Comparison of ENCODE assay signal across 1 cellular context in the genomic region with DNA sequence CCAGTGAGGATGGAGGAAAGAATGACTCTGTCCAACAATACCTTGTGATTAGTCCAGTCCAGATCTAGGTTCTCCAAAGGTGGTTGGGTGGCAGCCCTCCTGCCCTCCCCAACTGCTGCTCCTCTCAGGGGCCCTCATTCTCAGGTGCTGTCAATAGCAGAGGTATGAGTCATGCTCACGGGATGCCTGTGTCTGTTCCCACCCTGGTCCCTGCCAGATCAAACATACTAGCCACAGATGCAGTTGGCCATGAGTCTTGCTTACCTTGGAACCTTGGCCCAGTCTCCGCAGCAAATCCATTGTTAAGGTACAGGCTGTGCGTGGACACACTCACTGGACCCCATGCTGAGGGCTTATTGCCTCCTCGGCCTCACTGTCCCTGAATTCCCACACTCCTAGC.
TF ChIP-seq lines count a peak whose summit lies in the region.

No MANE protein-coding gene starts in this region.

TF ChIP-seq in Ishikawa, 13 proteins besides CTCF, POLR2A, EP300 and RAD21:
- TF ChIP-seq, protein P1, sequence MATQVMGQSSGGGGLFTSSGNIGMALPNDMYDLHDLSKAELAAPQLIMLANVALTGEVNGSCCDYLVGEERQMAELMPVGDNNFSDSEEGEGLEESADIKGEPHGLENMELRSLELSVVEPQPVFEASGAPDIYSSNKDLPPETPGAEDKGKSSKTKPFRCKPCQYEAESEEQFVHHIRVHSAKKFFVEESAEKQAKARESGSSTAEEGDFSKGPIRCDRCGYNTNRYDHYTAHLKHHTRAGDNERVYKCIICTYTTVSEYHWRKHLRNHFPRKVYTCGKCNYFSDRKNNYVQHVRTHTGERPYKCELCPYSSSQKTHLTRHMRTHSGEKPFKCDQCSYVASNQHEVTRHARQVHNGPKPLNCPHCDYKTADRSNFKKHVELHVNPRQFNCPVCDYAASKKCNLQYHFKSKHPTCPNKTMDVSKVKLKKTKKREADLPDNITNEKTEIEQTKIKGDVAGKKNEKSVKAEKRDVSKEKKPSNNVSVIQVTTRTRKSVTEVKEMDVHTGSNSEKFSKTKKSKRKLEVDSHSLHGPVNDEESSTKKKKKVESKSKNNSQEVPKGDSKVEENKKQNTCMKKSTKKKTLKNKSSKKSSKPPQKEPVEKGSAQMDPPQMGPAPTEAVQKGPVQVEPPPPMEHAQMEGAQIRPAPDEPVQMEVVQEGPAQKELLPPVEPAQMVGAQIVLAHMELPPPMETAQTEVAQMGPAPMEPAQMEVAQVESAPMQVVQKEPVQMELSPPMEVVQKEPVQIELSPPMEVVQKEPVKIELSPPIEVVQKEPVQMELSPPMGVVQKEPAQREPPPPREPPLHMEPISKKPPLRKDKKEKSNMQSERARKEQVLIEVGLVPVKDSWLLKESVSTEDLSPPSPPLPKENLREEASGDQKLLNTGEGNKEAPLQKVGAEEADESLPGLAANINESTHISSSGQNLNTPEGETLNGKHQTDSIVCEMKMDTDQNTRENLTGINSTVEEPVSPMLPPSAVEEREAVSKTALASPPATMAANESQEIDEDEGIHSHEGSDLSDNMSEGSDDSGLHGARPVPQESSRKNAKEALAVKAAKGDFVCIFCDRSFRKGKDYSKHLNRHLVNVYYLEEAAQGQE (IDR thresholded peaks at IDR 0.05; ENCODE audit: low read depth), result 0 out of 2 replicates have a peak, but pooled peaks have one; percentile 10
- TF ChIP-seq TCF12 (IDR thresholded peaks at IDR 0.05; ENCODE audit: low read depth), result no peak
